ENCODE assay signal across 22 cellular contexts in the genomic region with DNA sequence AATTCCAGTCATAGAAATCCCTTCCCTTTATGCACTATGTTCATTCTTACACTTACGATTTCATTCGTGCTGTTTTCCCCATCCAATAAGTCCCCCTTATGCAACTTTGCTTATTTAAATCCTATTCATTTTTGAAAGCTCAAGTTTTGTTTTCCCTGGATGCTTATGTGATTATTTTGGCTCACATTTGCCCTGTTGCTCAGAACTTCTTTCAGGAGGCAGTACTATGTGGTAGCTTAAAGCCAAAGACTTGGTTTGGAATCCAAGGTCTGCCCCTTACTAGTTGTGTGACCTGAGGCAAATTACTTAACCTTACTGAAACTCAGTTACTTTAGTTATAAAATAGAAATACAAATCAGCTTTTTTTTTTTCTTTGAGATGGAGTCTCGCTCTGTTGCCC. TPM values are rescaled to one million over a fixed set of nuclear protein-coding genes. Genes with fewer than 3 reads are reported as not detected.
DNase-seq lines count a peak whose midpoint lies in the region; ATAC-seq lines count a peak whose summit lies in the region.
"Had no signal": no experiment of that assay in that cellular context is flagged by ENCODE, and none has a peak within 500 bp of the region (broad histone marks: within the 10 kb centered on the region; RNA-seq: fewer than 3 reads in every experiment).

No MANE protein-coding gene starts in this region.

- no peak for DNase-seq in T-helper 17 cell
- peak; percentile 37 for DNase-seq in brain pericyte (ENCODE audit: low read depth, low spot score)
- peak; percentile 74 for DNase-seq in fibroblast of the conjunctiva (ENCODE audit: low read depth)
- peak; percentile 28 for DNase-seq in smooth muscle cell of the brain vasculature (ENCODE audit: low read depth, low spot score)
- no peak for DNase-seq in G401 (ENCODE audit: low spot score)
- DNase-seq: CD4-positive, alpha-beta memory T cell; DMS153; EL; KG1; NCI-H1105 treated with DMSO at 0.1 percent for 48 hours; NCI-H1694; NCI-H2081 treated with DMSO at 0.1 percent for 48 hours; NCI-H446 treated with DMSO at 0.1 percent for 48 hours; NCI-H69; NK-92 treated with Interleukin-12 subunit alpha and Interleukin-12 subunit beta, amount 100 ng/mL, for 24 hours; OCI-M1; SHP77 had no signal

- peaks cover 10% of the 10 kb centered on the region for H3K27me3 Mint-ChIP-seq in T-helper 17 cell

- ATAC-seq in T-helper 17 cell (no peak), HG02970 (IDR thresholded peaks at IDR 0.05; ENCODE audit: low FRiP score, unreplicated experiment) (no peak), HG03354 (IDR thresholded peaks at IDR 0.05; ENCODE audit: poor library complexity, severe bottlenecking, unreplicated experiment) (no peak)
- ATAC-seq: A549, GM23338, HCT116 had no signal

- in situ Hi-C loops in G401 (cut with HindIII; ENCODE audit: low sequenced_read_pairs), result no loop called here

- H3K4me3 Mint-ChIP-seq in T-helper 17 cell, result peak overlapping the region; percentile 1
- H3K4me3 Mint-ChIP-seq: CD4-positive, alpha-beta memory T cell; GM23338 had no signal

- H3K27ac Mint-ChIP-seq in T-helper 17 cell, result no peak overlapping the region
- H3K27ac Mint-ChIP-seq: CD4-positive, alpha-beta memory T cell; GM23338 had no signal

- no peaks in the 10 kb centered on the region for H3K36me3 Mint-ChIP-seq in T-helper 17 cell (ENCODE audit: low read depth)
- H3K36me3 Mint-ChIP-seq: CD4-positive, alpha-beta memory T cell had no signal

- H3K4me1 Mint-ChIP-seq in T-helper 17 cell, result no peaks in the 10 kb centered on the region
- H3K4me1 Mint-ChIP-seq: CD4-positive, alpha-beta memory T cell; GM23338 had no signal

- no peaks in the 10 kb centered on the region for H3K9me3 ChIP-seq in T-helper 17 cell (ENCODE audit: control insufficient read depth, low read length, poor library complexity, severe bottlenecking)
- H3K9me3 ChIP-seq: A549 had no signal

RNA-seq across cellular contexts. Expression of gene MOXD1, which starts 59.6 kb away (rescaled TPM):
- total RNA-seq in T-helper 17 cell, result not detected
- not detected in 2 replicates for total RNA-seq in G401 (2014; rRNA removed; shearing (Covaris generic))
- total RNA-seq: CD4-positive, alpha-beta memory T cell had no signal

Comparison
In these comparisons a context has a peak if more than half of its experiments do, and no peak if none do; other contexts are left out.
1. DNase-seq: peak in brain pericyte (single experiment), fibroblast of the conjunctiva (single experiment) and smooth muscle cell of the brain vasculature (single experiment); none in T-helper 17 cell (0 of 3) and G401 (single experiment).